ENCODE assay signal across 30 cellular contexts in the genomic region with DNA sequence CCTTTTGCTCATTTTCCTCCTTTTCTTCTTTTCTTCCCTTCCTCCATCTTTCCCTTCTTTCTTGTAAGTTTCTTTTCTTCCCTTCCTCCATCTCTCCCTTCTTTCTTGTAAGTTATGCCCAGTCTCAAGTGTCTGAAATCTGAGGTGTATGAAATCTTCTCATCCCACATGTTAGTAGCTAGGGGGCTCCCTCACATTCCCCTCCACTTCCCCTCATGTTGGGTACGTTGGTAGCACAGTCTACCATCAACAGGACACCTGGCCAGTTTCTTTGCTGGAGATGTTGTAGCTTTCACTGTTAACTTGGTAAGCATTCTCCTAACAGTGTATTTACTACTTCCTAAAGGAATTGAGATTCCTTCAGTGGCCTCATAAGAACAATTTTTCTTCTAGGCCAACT.
"Had no signal": no experiment of that assay in that cellular context is flagged by ENCODE, and none has a peak within 500 bp of the region (broad histone marks: within the 10 kb centered on the region; RNA-seq: fewer than 3 reads in every experiment).

No MANE protein-coding gene starts in this region.

- DNase-seq: activated CD4-positive, alpha-beta memory T cell treated with anti-CD3 and anti-CD28 coated beads, Interleukin-2, amount 10 ng/mL, durations not matched to agents 7 days and 5 days; activated CD4-positive, alpha-beta T cell treated with anti-CD3 and anti-CD28 coated beads for 1 hour; activated CD4-positive, alpha-beta T cell treated with anti-CD3 and anti-CD28 coated beads for 36 hours; activated CD4-positive, alpha-beta T cell treated with anti-CD3 and anti-CD28 coated beads for 48 hours; activated CD4-positive, alpha-beta T cell treated with anti-CD3 and anti-CD28 coated beads, Interleukin-2, amount 10 ng/mL, durations not matched to agents 7 days and 5 days; activated CD4-positive, alpha-beta T cell treated with anti-CD3 and anti-CD28 coated beads, Interleukin-2, amount 50 U/mL, for 48 hours; activated CD4-positive, CD25-positive, alpha-beta regulatory T cell; activated CD8-positive, alpha-beta memory T cell treated with anti-CD3 and anti-CD28 coated beads for 24 hours; activated CD8-positive, alpha-beta memory T cell treated with anti-CD3 and anti-CD28 coated beads, Interleukin-2, amount 10 ng/mL, durations not matched to agents 7 days and 5 days; activated CD8-positive, alpha-beta memory T cell treated with anti-CD3 and anti-CD28 coated beads, Interleukin-2, amount 50 U/mL, for 48 hours; activated CD8-positive, alpha-beta T cell treated with anti-CD3 and anti-CD28 coated beads, Interleukin-2, amount 10 ng/mL, durations not matched to agents 7 days and 5 days; activated effector memory CD4-positive, alpha-beta T cell treated with Interleukin-2 at 50 U/mL for 16 hours; activated gamma-delta T cell; activated naive CD4-positive, alpha-beta T cell treated with anti-CD3 and anti-CD28 coated beads, Interleukin-2, amount 10 ng/mL, durations not matched to agents 7 days and 5 days; activated naive CD4-positive, alpha-beta T cell treated with Interleukin-2 at 50 U/mL for 16 hours; activated naive CD8-positive, alpha-beta T cell treated with anti-CD3 and anti-CD28 coated beads, Interleukin-2, amount 10 ng/mL, durations not matched to agents 7 days and 5 days; activated naive CD8-positive, alpha-beta T cell treated with anti-CD3 and anti-CD28 coated beads, Interleukin-2, amount 50 U/mL, for 24 hours; activated T-cell treated with anti-CD3 and anti-CD28 coated beads, Interleukin-2, amount 50 U/mL, for 24 hours; activated T-cell treated with anti-CD3 and anti-CD28 coated beads, Interleukin-2, amount 50 U/mL, for 48 hours; amygdala; anterior cingulate cortex; caudate nucleus; cerebellar nuclear complex; T-helper 2 cell; T-helper 9 cell; WERI-Rb-1 had no signal

- H3K27ac ChIP-seq: ascending aorta, cardiac muscle cell, WERI-Rb-1 had no signal

- H3K36me3 ChIP-seq: ascending aorta, cardiac muscle cell, WERI-Rb-1 had no signal

- H3K4me3 ChIP-seq: ascending aorta, cardiac muscle cell had no signal

- ATAC-seq: activated CD4-positive, alpha-beta T cell treated with anti-CD3 and anti-CD28 coated beads for 36 hours; activated CD4-positive, CD25-positive, alpha-beta regulatory T cell treated with anti-CD3 and anti-CD28 coated beads, Interleukin-2, amount 50 U/mL, for 24 hours; activated CD8-positive, alpha-beta memory T cell treated with anti-CD3 and anti-CD28 coated beads, Interleukin-2, amount 10 ng/mL, durations not matched to agents 7 days and 5 days; activated CD8-positive, alpha-beta T cell treated with anti-CD3 and anti-CD28 coated beads, Interleukin-2, amount 10 ng/mL, durations not matched to agents 7 days and 5 days; activated naive CD8-positive, alpha-beta T cell treated with anti-CD3 and anti-CD28 coated beads, Interleukin-2, amount 50 U/mL, for 24 hours had no signal

- H3K9me3 ChIP-seq: ascending aorta had no signal

- H3K4me1 ChIP-seq: ascending aorta had no signal

- FAIRE-seq: bronchial epithelial cell had no signal

- H3K27me3 ChIP-seq: ascending aorta, cardiac muscle cell had no signal
